ENCODE assay signal across 27 cellular contexts in the genomic region with DNA sequence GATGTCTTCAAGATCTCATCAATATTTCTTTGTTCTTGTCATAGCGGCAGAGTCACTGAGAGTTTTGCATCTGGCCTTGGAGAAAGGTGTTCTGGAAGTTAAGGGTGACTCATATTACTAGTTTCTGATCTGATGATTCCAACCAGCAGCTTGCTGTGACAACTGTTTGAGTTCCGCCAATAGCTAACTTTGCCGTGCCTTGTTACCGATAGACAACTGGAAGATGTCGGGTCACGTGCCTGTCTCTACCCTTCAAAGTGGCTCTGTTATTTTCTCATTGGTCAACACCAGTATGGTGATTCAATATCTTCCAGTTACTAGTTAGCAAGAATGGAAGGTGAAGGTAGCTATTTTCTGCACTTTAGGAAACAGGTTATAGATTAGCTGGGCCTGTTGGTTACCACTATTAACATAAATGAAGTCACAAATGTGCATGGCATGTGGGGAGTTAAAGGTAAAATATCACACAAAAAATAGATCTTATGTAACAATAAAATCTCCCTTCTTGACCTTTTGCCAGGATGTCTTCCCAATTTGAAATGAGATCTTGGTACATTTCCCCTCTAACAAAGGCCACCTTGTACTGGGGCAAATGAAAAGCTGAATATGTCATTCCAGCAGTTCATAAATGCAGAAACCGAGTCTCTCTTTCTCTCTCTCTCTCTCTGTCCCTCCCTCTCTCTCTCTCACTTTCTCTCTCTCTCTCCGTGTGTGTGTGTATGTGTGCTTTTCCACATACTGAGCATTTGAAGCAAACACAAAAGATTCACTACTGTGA. TPM values are rescaled to one million over a fixed set of nuclear protein-coding genes. Genes with fewer than 3 reads are reported as not detected.
A peak's percentile ranks its signal among the peaks of the same experiment; 100 is the strongest.
DNase-seq lines count a peak whose midpoint lies in the region; ATAC-seq, FAIRE-seq and TF ChIP-seq lines count a peak whose summit lies in the region.
"Had no signal": no experiment of that assay in that cellular context is flagged by ENCODE, and none has a peak within 500 bp of the region (broad histone marks: within the 10 kb centered on the region; RNA-seq: fewer than 3 reads in every experiment).

No MANE protein-coding gene starts in this region.

- TF ChIP-seq EP300 in A549 (IDR thresholded peaks at IDR 0.05), result no peak

- H3K4me1 ChIP-seq in A549, result peaks cover 24% of the 10 kb centered on the region
- peaks cover 8% of the 10 kb centered on the region for H3K4me1 ChIP-seq in body of pancreas

- H3K27me3 Mint-ChIP-seq in CD4-positive, alpha-beta T cell, result peaks cover 11% of the 10 kb centered on the region

- WGBS in A549 (ENCODE audit: missing lambda C conversion rate), result 84% methylated on average over 8 of the region's 8 CpGs
- WGBS in body of pancreas, 2 donors, result 58 to 68% methylated on average over 8 of the region's 8 CpGs

- no peak for TF ChIP-seq CTCF in A549 (IDR thresholded peaks at IDR 0.05)
- TF ChIP-seq CTCF in body of pancreas (IDR thresholded peaks at IDR 0.05), result no peak
- TF ChIP-seq CTCF in CD4-positive, alpha-beta T cell (IDR thresholded peaks at IDR 0.05), result no peak

- H3K4me1 Mint-ChIP-seq in CD4-positive, alpha-beta T cell (ENCODE audit: low read depth), result no peaks in the 10 kb centered on the region

- H3K36me3 ChIP-seq in body of pancreas (replicated peaks in 1 of 2; ENCODE audit: insufficient read depth in 1 of 2, low read depth in 2 of 2), result no peaks in the 10 kb centered on the region

- ATAC-seq in A549 (no peak), body of pancreas (no peak), HG02938 (IDR thresholded peaks at IDR 0.05; ENCODE audit: unreplicated experiment) (no peak), GM19467 (IDR thresholded peaks at IDR 0.05; ENCODE audit: unreplicated experiment) (no peak)
- no peak for ATAC-seq in CD4-positive, alpha-beta T cell (ENCODE audit: poor library complexity)
- ATAC-seq: GM12878 had no signal

- intact Hi-C loops in body of pancreas (cut with DNase I), result no loop called here
- intact Hi-C loops in CD4-positive, alpha-beta T cell (cut with DNase I, micrococcal nuclease), result no loop called here

- no peak for DNase-seq in A549 (ENCODE audit: low read depth in 1 of 2, low spot score in 1 of 2)
- DNase-seq in HT-29 (ENCODE audit: low spot score), result peak; percentile 32
- no peak for DNase-seq in body of pancreas
- peak; percentile 35 for DNase-seq in kidney tubule cell (ENCODE audit: low spot score)
- no peak for DNase-seq in HEK293T (ENCODE audit: extremely low spot score)
- no peak for DNase-seq in CD4-positive, alpha-beta T cell
- DNase-seq: 8988T, COR-L47, H7, IMR-90, NCI-H1092 treated with DMSO at 0.1 percent for 48 hours, NCI-H1436 treated with DMSO at 0.1 percent for 48 hours, NCI-H187 treated with DMSO at 0.1 percent for 48 hours, NCI-H345, NCI-H510A treated with DMSO at 0.1 percent for 48 hours, NCI-H748 treated with DMSO at 0.1 percent for 48 hours, SIG-M5, SK-N-SH, SW 1271 had no signal

- H3K36me3 Mint-ChIP-seq in CD4-positive, alpha-beta T cell (ENCODE audit: low read depth), result no peaks in the 10 kb centered on the region

- H3K27ac Mint-ChIP-seq in CD4-positive, alpha-beta T cell, result no peak overlapping the region

- TF ChIP-seq RAD21 in A549 (conservative IDR thresholded peaks at IDR 0.05 in 1 of 2, IDR thresholded peaks at IDR 0.05 in 1 of 2), result no peak

- H3K9me3 ChIP-seq in A549, result no peaks in the 10 kb centered on the region
- no peaks in the 10 kb centered on the region for H3K9me3 ChIP-seq in body of pancreas
- no peaks in the 10 kb centered on the region for H3K9me3 ChIP-seq in CD4-positive, alpha-beta T cell (ENCODE audit: control insufficient read depth, low read length)
- H3K9me3 ChIP-seq: SK-N-SH had no signal

- H3K4me3 Mint-ChIP-seq in CD4-positive, alpha-beta T cell, result no peak overlapping the region

- no peaks in the 10 kb centered on the region for H3K9me3 Mint-ChIP-seq in CD4-positive, alpha-beta T cell

- no peak overlapping the region for H3K4me2 ChIP-seq in A549
- H3K4me2 ChIP-seq: KMS-11, SK-N-SH had no signal

- no peak for TF ChIP-seq POLR2A in A549 (IDR thresholded peaks at IDR 0.05; ENCODE audit: low read length)
- TF ChIP-seq POLR2A in body of pancreas (IDR thresholded peaks at IDR 0.05), result no peak

- POLR2A ChIA-PET in A549 (lab: Yijun Ruan, JAX), result no interaction called here
- POLR2A ChIA-PET in HEK293T (lab: Yijun Ruan, JAX), result no interaction called here
- POLR2A ChIA-PET in CD4-positive, alpha-beta T cell (lab: Charles Lee), result no interaction called here

- H3K4me3 ChIP-seq in A549 (no peak overlapping the region), body of pancreas (no peak overlapping the region)
- H3K4me3 ChIP-seq: GM12878 had no signal

- H3K27ac ChIP-seq in A549, result peak overlapping the region in 1 of 2 experiments; percentile 46; a peak in 2 of 6 replicates
- H3K27ac ChIP-seq in body of pancreas, result peak overlapping the region in 3 of 4 donors; percentile 14 to 54 (median 20)
- H3K27ac ChIP-seq in CD4-positive, alpha-beta T cell (ENCODE audit: low read depth, low read length), result no peak overlapping the region
- H3K27ac ChIP-seq: KMS-11 had no signal

- CTCF ChIA-PET in A549 (lab: Yijun Ruan, JAX) (interaction anchor here (1.0 to 2.0 kb wide), 3 partner anchors 13 to 133 kb away, joined by 3 to 5 read pairs (median 4); no protein-coding TSS in a partner anchor), HEK293T (lab: Yijun Ruan, JAX) (no interaction called here)
- CTCF ChIA-PET in CD4-positive, alpha-beta T cell (lab: Charles Lee), result no interaction called here

- no peak for FAIRE-seq in A549 (lab: Jason Lieb, UNC)
- FAIRE-seq: G401.6, GM12878, GM19239, RCC 7860 had no signal

- no peaks in the 10 kb centered on the region for H3K27me3 ChIP-seq in body of pancreas
- no peaks in the 10 kb centered on the region for H3K27me3 ChIP-seq in CD4-positive, alpha-beta T cell (ENCODE audit: control insufficient read depth, insufficient read depth, low read length)

TF ChIP-seq in A549, 52 proteins besides CTCF, POLR2A, EP300 and RAD21:
- no peak for TF ChIP-seq BHLHE40 (IDR thresholded peaks at IDR 0.05; ENCODE audit: low read depth, low read length)
- no peak for TF ChIP-seq RFX5 (IDR thresholded peaks at IDR 0.05)
- TF ChIP-seq SREBF2 (IDR thresholded peaks at IDR 0.05), result no peak
- TF ChIP-seq ZNF302 (CRISPR knock-in tag; IDR thresholded peaks at IDR 0.05), result no peak
- no peak for TF ChIP-seq ESRRA (IDR thresholded peaks at IDR 0.05; ENCODE audit: borderline replicate concordance, low read length)
- no peak for TF ChIP-seq ZSCAN20 (CRISPR knock-in tag; IDR thresholded peaks at IDR 0.05)
- TF ChIP-seq, protein P1, sequence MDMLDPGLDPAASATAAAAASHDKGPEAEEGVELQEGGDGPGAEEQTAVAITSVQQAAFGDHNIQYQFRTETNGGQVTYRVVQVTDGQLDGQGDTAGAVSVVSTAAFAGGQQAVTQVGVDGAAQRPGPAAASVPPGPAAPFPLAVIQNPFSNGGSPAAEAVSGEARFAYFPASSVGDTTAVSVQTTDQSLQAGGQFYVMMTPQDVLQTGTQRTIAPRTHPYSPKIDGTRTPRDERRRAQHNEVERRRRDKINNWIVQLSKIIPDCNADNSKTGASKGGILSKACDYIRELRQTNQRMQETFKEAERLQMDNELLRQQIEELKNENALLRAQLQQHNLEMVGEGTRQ (IDR thresholded peaks at IDR 0.05), result no peak
- TF ChIP-seq FOSL2 (IDR thresholded peaks at IDR 0.05), result no peak
- TF ChIP-seq FOSL2 (CRISPR knock-in tag; IDR thresholded peaks at IDR 0.05), result peak; percentile 29; the same call in 1 of the 2 replicates
TF ChIP-seq in A549: peak in this region for 1.

TF ChIP-seq in HEK293T, 16 proteins besides CTCF, POLR2A, EP300 and RAD21:
- TF ChIP-seq ZNF384 (IDR thresholded peaks at IDR 0.05) (no peak), ELF4 (IDR thresholded peaks at IDR 0.05) (no peak), L3MBTL2 (conservative IDR thresholded peaks at IDR 0.05) (no peak), HDGF (IDR thresholded peaks at IDR 0.05; ENCODE audit: borderline replicate concordance) (no peak), TARDBP (IDR thresholded peaks at IDR 0.05) (no peak), BHLHE40 (IDR thresholded peaks at IDR 0.05; ENCODE audit: borderline replicate concordance) (no peak), SP1 (IDR thresholded peaks at IDR 0.05) (no peak), FOXM1 (IDR thresholded peaks at IDR 0.05; ENCODE audit: borderline replicate concordance) (no peak), FOXK2 (IDR thresholded peaks at IDR 0.05) (no peak), LEF1 (IDR thresholded peaks at IDR 0.05; ENCODE audit: borderline replicate concordance) (no peak), NFRKB (IDR thresholded peaks at IDR 0.05) (no peak), CTBP1 (IDR thresholded peaks at IDR 0.05; ENCODE audit: borderline replicate concordance) (no peak), SUZ12 (IDR thresholded peaks at IDR 0.05) (no peak), ARNT (IDR thresholded peaks at IDR 0.05) (no peak), FOXA1 (IDR thresholded peaks at IDR 0.05) (no peak)
- TF ChIP-seq, protein P2, sequence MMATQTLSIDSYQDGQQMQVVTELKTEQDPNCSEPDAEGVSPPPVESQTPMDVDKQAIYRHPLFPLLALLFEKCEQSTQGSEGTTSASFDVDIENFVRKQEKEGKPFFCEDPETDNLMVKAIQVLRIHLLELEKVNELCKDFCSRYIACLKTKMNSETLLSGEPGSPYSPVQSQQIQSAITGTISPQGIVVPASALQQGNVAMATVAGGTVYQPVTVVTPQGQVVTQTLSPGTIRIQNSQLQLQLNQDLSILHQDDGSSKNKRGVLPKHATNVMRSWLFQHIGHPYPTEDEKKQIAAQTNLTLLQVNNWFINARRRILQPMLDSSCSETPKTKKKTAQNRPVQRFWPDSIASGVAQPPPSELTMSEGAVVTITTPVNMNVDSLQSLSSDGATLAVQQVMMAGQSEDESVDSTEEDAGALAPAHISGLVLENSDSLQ (IDR thresholded peaks at IDR 0.05), result no peak

RNA-seq across cellular contexts. Expression of gene MGAM2, which starts 2.6 kb away (rescaled TPM):
- polyA plus RNA-seq in A549 (2011; rRNA removed) (0.25 TPM in 2 replicates), A549 (2017; fragmentation: RNase III; extraction: RNeasy Plus Mini Kit Qiagen cat#74134 plus additional on column Dnase treatment) (0.01 to 0.07 TPM in 2 of 3 replicates, not detected in the other)
- 0.01 and 0.04 TPM in 2 replicates for polyA plus RNA-seq in A549 (2012; cell fraction: cytosol; rRNA removed)
- 0.04 and 0.06 TPM in 2 replicates for polyA plus RNA-seq in A549 (2012; cell fraction: nucleus; rRNA removed)
- polyA minus RNA-seq in A549 (2011; rRNA and poly(A)+ RNA removed), result 0.34 and 0.37 TPM in 2 replicates
- 8.0 and 10.1 TPM in 2 replicates for total RNA-seq in HT-29 (2014; rRNA removed; shearing (Covaris generic))
- 10 to 100 TPM in 1 of 2 donors, 1 to 10 TPM in 1; 9.3 to 10.9 TPM for total RNA-seq in body of pancreas
- not detected for total RNA-seq in CD4-positive, alpha-beta T cell
- total RNA-seq: H7, IMR-90 had no signal
- polyA plus RNA-seq: BJ, IMR-90, SK-N-SH had no signal

Comparison
In these comparisons a context has a peak if more than half of its experiments do, and no peak if none do; other contexts are left out.
1. DNase-seq: peak in HT-29 (single experiment) and kidney tubule cell (single experiment); none in A549 (0 of 2), body of pancreas (0 of 4), HEK293T (single experiment) and CD4-positive, alpha-beta T cell (0 of 10).